ENCODE assay signal across 19 cellular contexts in the genomic region with DNA sequence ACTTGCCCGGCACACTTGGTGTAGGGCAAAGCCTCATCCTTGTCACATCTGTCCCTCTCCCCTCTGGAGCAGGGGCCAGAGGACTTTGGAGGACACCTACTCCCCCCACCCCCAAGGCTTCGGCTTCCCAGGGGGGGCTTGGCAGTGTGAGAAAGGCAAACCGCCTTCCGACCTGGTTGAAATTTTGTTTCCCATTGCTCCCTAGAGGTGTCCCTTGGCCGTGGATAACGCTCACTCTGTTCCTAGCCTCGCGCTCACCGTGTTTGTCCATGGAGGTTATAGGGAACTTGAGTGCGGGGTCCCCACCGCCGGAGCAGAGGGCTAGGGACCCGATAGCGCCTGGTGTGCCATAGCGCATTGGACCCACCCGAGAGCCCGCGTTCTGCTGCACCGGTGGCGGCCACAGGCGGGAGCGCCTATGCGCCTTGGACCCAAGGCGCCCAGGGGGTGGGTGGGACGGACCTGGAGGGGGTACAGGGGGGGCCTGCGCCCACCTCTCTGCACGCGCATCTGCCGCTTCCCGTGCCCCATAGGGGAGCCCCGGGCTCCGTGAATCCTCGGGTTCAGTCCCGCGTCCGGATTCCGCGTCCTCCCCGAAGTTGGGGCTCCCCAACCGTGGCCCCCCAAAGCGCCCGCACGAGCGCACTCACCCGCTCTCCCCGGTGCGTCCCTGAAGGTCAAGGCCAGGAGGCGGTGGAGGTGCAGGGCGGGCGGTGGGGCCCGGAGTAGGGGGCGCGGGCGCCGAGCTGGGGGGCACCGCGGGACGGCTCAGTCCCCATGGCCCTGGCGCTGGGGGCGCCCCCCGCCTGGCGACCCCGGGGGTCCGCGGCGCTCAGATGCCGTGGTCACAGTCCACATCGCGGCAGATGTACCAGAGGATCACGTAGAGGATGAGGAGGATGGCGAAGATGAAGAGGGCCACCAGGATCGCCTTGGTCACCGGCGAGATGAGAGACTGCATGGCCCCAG.
A peak's percentile ranks its signal among the peaks of the same experiment; 100 is the strongest.
DNase-seq lines count a peak whose midpoint lies in the region; ATAC-seq and TF ChIP-seq lines count a peak whose summit lies in the region.
"Had no signal": no experiment of that assay in that cellular context is flagged by ENCODE, and none has a peak within 500 bp of the region (broad histone marks: within the 10 kb centered on the region; RNA-seq: fewer than 3 reads in every experiment).

No MANE protein-coding gene starts in this region.

- H3K4me1 ChIP-seq in colonic mucosa: no peaks in the 10 kb centered on the region
- H3K4me1 ChIP-seq: lower lobe of right lung had no signal

- no peaks in the 10 kb centered on the region for H3K36me3 Mint-ChIP-seq in activated naive CD8-positive, alpha-beta T cell treated with anti-CD3 and anti-CD28 coated beads, Interleukin-2, amount 50 U/mL, for 24 hours (ENCODE audit: low read depth)
- peaks cover 0 to 3% of the 10 kb centered on the region in 2 donors for H3K36me3 Mint-ChIP-seq in stimulated activated naive B cell treated with anti-CD40 and anti-IgM and Interleukin-4, amounts not matched to agents 10 μg/mL and 1 μg/mL and 100 μg/mL, for 72 hours
- H3K36me3 Mint-ChIP-seq: stimulated activated effector memory CD8-positive, alpha-beta T cell treated with anti-CD3 and anti-CD28 coated beads, Interleukin-12 subunit alpha, Interleukin-12 subunit beta, amount 100 ng/mL, for 72 hours had no signal

- peaks cover 20% of the 10 kb centered on the region for H3K4me1 Mint-ChIP-seq in activated naive CD8-positive, alpha-beta T cell treated with anti-CD3 and anti-CD28 coated beads, Interleukin-2, amount 50 U/mL, for 24 hours
- H3K4me1 Mint-ChIP-seq in stimulated activated naive B cell treated with anti-CD40 and anti-IgM and Interleukin-4, amounts not matched to agents 10 μg/mL and 1 μg/mL and 100 μg/mL, for 72 hours: peaks cover 26 to 48% of the 10 kb centered on the region in 2 donors

- no peak overlapping the region for H3K9ac ChIP-seq in colonic mucosa (ENCODE audit: low read depth in 2 of 2, low read length in 2 of 2)

- peaks cover 47% of the 10 kb centered on the region for H3K27me3 ChIP-seq in H7 (ENCODE audit: control insufficient read depth, insufficient read depth, low read length)
- peaks cover 13% of the 10 kb centered on the region for H3K27me3 ChIP-seq in colonic mucosa

- no peaks in the 10 kb centered on the region for H3K9me3 Mint-ChIP-seq in activated naive CD8-positive, alpha-beta T cell treated with anti-CD3 and anti-CD28 coated beads, Interleukin-2, amount 50 U/mL, for 24 hours
- peaks cover 0 to 2% of the 10 kb centered on the region in 2 donors for H3K9me3 Mint-ChIP-seq in stimulated activated naive B cell treated with anti-CD40 and anti-IgM and Interleukin-4, amounts not matched to agents 10 μg/mL and 1 μg/mL and 100 μg/mL, for 72 hours
- H3K9me3 Mint-ChIP-seq: activated CD4-positive, alpha-beta T cell treated with anti-CD3 and anti-CD28 coated beads, Interleukin-2, amount 10 ng/mL, durations not matched to agents 24 days and 14 days; CD4-positive, CD25-positive, alpha-beta regulatory T cell; neural crest cell; stimulated activated effector memory CD8-positive, alpha-beta T cell treated with anti-CD3 and anti-CD28 coated beads, Interleukin-12 subunit alpha, Interleukin-12 subunit beta, amount 100 ng/mL, for 72 hours had no signal

- no peak overlapping the region for H3K4me3 Mint-ChIP-seq in activated naive CD8-positive, alpha-beta T cell treated with anti-CD3 and anti-CD28 coated beads, Interleukin-2, amount 50 U/mL, for 24 hours
- H3K4me3 Mint-ChIP-seq in stimulated activated naive B cell treated with anti-CD40 and anti-IgM and Interleukin-4, amounts not matched to agents 10 μg/mL and 1 μg/mL and 100 μg/mL, for 72 hours: peak overlapping the region; percentile 50 to 72
- H3K4me3 Mint-ChIP-seq: activated CD4-positive, alpha-beta T cell treated with anti-CD3 and anti-CD28 coated beads, Interleukin-2, amount 10 ng/mL, durations not matched to agents 24 days and 14 days; CD4-positive, CD25-positive, alpha-beta regulatory T cell had no signal

- H3K27me3 Mint-ChIP-seq in activated naive CD8-positive, alpha-beta T cell treated with anti-CD3 and anti-CD28 coated beads, Interleukin-2, amount 50 U/mL, for 24 hours: peaks cover 50% of the 10 kb centered on the region
- H3K27me3 Mint-ChIP-seq in stimulated activated naive B cell treated with anti-CD40 and anti-IgM and Interleukin-4, amounts not matched to agents 10 μg/mL and 1 μg/mL and 100 μg/mL, for 72 hours: peaks cover 47 to 58% of the 10 kb centered on the region in 2 donors

- H3K9me3 ChIP-seq in colonic mucosa: no peaks in the 10 kb centered on the region
- H3K9me3 ChIP-seq: heart left ventricle, lower lobe of right lung had no signal

- TF ChIP-seq CTCF in colonic mucosa (IDR thresholded peaks at IDR 0.05): no peak

- DNase-seq in H7 (peak; percentile 67), left lobe of liver (ENCODE audit: low spot score) (no peak), cerebellar nuclear complex (lab: John Stamatoyannopoulos, UW) (no peak), colonic mucosa (no peak)
- no peak for DNase-seq in activated naive CD8-positive, alpha-beta T cell treated with anti-CD3 and anti-CD28 coated beads, Interleukin-2, amount 50 U/mL, for 24 hours
- DNase-seq in stimulated activated naive B cell treated with anti-CD40 and anti-IgM and Interleukin-4, amounts not matched to agents 10 μg/mL and 1 μg/mL and 100 μg/mL, for 72 hours: no peak
- DNase-seq: activated CD4-positive, alpha-beta T cell treated with anti-CD3 and anti-CD28 coated beads, Interleukin-2, amount 10 ng/mL, durations not matched to agents 24 days and 14 days; activated T-cell treated with anti-CD3 and anti-CD28 coated beads, Interleukin-2, amount 50 U/mL, for 1 hour; amygdala; CD4-positive, CD25-positive, alpha-beta regulatory T cell; heart left ventricle; lower lobe of right lung; NCI-H1436 treated with DMSO at 0.1 percent for 48 hours; NCI-H446; SIG-M5; T-helper 9 cell had no signal

- intact Hi-C loops in colonic mucosa (cut with DNase I): no loop called here

- no peak overlapping the region for H3K27ac ChIP-seq in colonic mucosa
- H3K27ac ChIP-seq: heart left ventricle, lower lobe of right lung had no signal

- peak overlapping the region; percentile 48 for H3K4me3 ChIP-seq in H7 (ENCODE audit: insufficient read depth, low read depth, low read length)
- H3K4me3 ChIP-seq in colonic mucosa: no peak overlapping the region
- H3K4me3 ChIP-seq: lower lobe of right lung had no signal

- no peak overlapping the region for H3K27ac Mint-ChIP-seq in activated naive CD8-positive, alpha-beta T cell treated with anti-CD3 and anti-CD28 coated beads, Interleukin-2, amount 50 U/mL, for 24 hours
- H3K27ac Mint-ChIP-seq in stimulated activated naive B cell treated with anti-CD40 and anti-IgM and Interleukin-4, amounts not matched to agents 10 μg/mL and 1 μg/mL and 100 μg/mL, for 72 hours: no peak overlapping the region
- H3K27ac Mint-ChIP-seq: activated CD4-positive, alpha-beta T cell treated with anti-CD3 and anti-CD28 coated beads, Interleukin-2, amount 10 ng/mL, durations not matched to agents 24 days and 14 days; CD4-positive, CD25-positive, alpha-beta regulatory T cell; stimulated activated effector memory CD8-positive, alpha-beta T cell treated with anti-CD3 and anti-CD28 coated beads, Interleukin-12 subunit alpha, Interleukin-12 subunit beta, amount 100 ng/mL, for 72 hours had no signal

- H3K36me3 ChIP-seq in H7 (replicated peaks; ENCODE audit: control insufficient read depth, insufficient read depth, low read length) (no peaks in the 10 kb centered on the region; the same call in 1 of the 2 replicates), colonic mucosa (no peaks in the 10 kb centered on the region)
- H3K36me3 ChIP-seq: heart left ventricle, lower lobe of right lung had no signal

- ATAC-seq in activated naive CD8-positive, alpha-beta T cell treated with anti-CD3 and anti-CD28 coated beads, Interleukin-2, amount 50 U/mL, for 24 hours: peak; percentile 28
- peak; percentile 19 for ATAC-seq in left lobe of liver
- peak in 1 of 2 donors; percentile 18 for ATAC-seq in stimulated activated naive B cell treated with anti-CD40 and anti-IgM and Interleukin-4, amounts not matched to agents 10 μg/mL and 1 μg/mL and 100 μg/mL, for 72 hours (replicated peaks)
- ATAC-seq in GM21717 (IDR thresholded peaks at IDR 0.05; ENCODE audit: unreplicated experiment): no peak
- ATAC-seq: heart left ventricle; stimulated activated effector memory CD8-positive, alpha-beta T cell treated with anti-CD3 and anti-CD28 coated beads, Interleukin-12 subunit alpha, Interleukin-12 subunit beta, amount 100 ng/mL, for 72 hours had no signal
